In the genomic region with DNA sequence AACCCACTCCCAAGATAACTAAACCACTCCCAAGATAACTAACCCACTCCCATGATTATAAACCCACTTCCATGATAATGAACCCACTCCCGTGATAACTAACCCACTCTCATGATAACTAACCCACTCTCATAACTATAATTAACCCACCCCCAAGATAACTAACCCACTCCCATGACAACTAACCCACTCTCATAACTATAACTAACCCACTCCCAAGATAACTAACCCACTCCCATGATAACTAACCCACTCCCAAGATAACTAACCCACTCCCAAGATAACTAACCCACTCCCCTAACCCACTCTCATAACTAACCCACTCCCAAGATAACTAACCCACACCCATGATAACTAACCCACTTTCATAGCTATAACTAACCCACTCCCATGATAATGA, we compare ENCODE assay signal across 29 cellular contexts.
"Had no signal": no experiment of that assay in that cellular context is flagged by ENCODE, and none has a peak within 500 bp of the region (broad histone marks: within the 10 kb centered on the region; RNA-seq: fewer than 3 reads in every experiment).

No MANE protein-coding gene starts in this region.

- H3K4me1 ChIP-seq: parathyroid adenoma, psoas muscle had no signal

- H3K4me2 ChIP-seq: neural progenitor cell, smooth muscle cell had no signal

- ATAC-seq: left colon; left lung; lower lobe of right lung; naive thymus-derived CD8-positive, alpha-beta T cell; psoas muscle; right lobe of liver; stimulated activated naive B cell treated with anti-CD40 and anti-IgM and Interleukin-4, amounts not matched to agents 10 μg/mL and 1 μg/mL and 100 μg/mL, for 72 hours; stimulated activated naive CD8-positive, alpha-beta T cell treated with anti-CD3 and anti-CD28 coated beads, Interleukin-15, Interleukin-2, amounts not matched to agents 100 U/mL and 50 U/mL, for 24 hours had no signal

- H3K4me3 Mint-ChIP-seq: immature natural killer cell; naive thymus-derived CD8-positive, alpha-beta T cell; nephron; stimulated activated naive B cell treated with anti-CD40 and anti-IgM and Interleukin-4, amounts not matched to agents 10 μg/mL and 1 μg/mL and 100 μg/mL, for 72 hours had no signal

- H3K4me3 ChIP-seq: left lung, lower lobe of right lung, neural progenitor cell, psoas muscle, right lobe of liver, smooth muscle cell, stomach, testis, thyroid gland, transverse colon, upper lobe of left lung had no signal

- H2AFZ ChIP-seq: neural progenitor cell, parathyroid adenoma had no signal

- H3K27ac ChIP-seq: left lung, lower lobe of right lung, neural progenitor cell, neutrophil, parathyroid adenoma, psoas muscle, right lobe of liver, stomach, testis, thyroid gland, transverse colon, upper lobe of left lung had no signal

- H3K36me3 Mint-ChIP-seq: naive thymus-derived CD8-positive, alpha-beta T cell; neural progenitor cell had no signal

- H3K36me3 ChIP-seq: left lung, lower lobe of right lung, neural progenitor cell, neutrophil, right lobe of liver, stomach, thyroid gland, transverse colon, upper lobe of left lung had no signal

- H3K9ac ChIP-seq: neural progenitor cell, parathyroid adenoma had no signal

- DNase-seq: hypothalamus; immature natural killer cell; kidney; left colon; left lung; mammary epithelial cell; mesenchymal stem cell; occipital lobe; psoas muscle; stimulated activated CD4-positive, alpha-beta T cell treated with anti-CD3 and anti-CD28 coated beads, Interleukin-1b, Interleukin-23, amount 100 ng/mL, for 48 hours; stimulated activated CD4-positive, alpha-beta T cell treated with anti-CD3 and anti-CD28 coated beads, Interleukin-2, amount 100 ng/mL, for 48 hours; stimulated activated CD4-positive, alpha-beta T cell treated with anti-CD3 and anti-CD28 coated beads, Interleukin-4, amount 100 ng/mL, for 4 hours; stimulated activated CD8-positive, alpha-beta memory T cell treated with anti-CD3 and anti-CD28 coated beads, Interleukin-4, amount 100 ng/mL, for 48 hours; stimulated activated naive B cell treated with anti-CD40 and anti-IgM and Interleukin-4, amounts not matched to agents 10 μg/mL and 1 μg/mL and 100 μg/mL, for 72 hours; stimulated activated naive CD8-positive, alpha-beta T cell treated with anti-CD3 and anti-CD28 coated beads, Interleukin-15, Interleukin-2, amounts not matched to agents 100 U/mL and 50 U/mL, for 24 hours; stomach; testis; thyroid gland; transverse colon; upper lobe of left lung had no signal

- H3K27ac Mint-ChIP-seq: nephron had no signal

- H3K27me3 ChIP-seq: left lung, neural progenitor cell, neutrophil, right lobe of liver, stomach, testis, thyroid gland, transverse colon, upper lobe of left lung had no signal

- H3K27me3 Mint-ChIP-seq: naive thymus-derived CD8-positive, alpha-beta T cell had no signal

- H3K9me3 ChIP-seq: right lobe of liver, testis, thyroid gland had no signal

- FAIRE-seq: islet of Langerhans, kidney had no signal

- H3K79me2 ChIP-seq: parathyroid adenoma had no signal
